In genomic region chr4:10079951-10080873, GRCh38 we compare ENCODE assay signal across 16 cellular contexts. TPM values are rescaled to one million over a fixed set of nuclear protein-coding genes. Genes with fewer than 3 reads are reported as not detected.
DNase-seq lines count a peak whose midpoint lies in the region; ATAC-seq and TF ChIP-seq lines count a peak whose summit lies in the region.
"Had no signal": no experiment of that assay in that cellular context is flagged by ENCODE, and none has a peak within 500 bp of the region (broad histone marks: within the 10 kb centered on the region; RNA-seq: fewer than 3 reads in every experiment).

No MANE protein-coding gene starts in this region.

- H3K27me3 Mint-ChIP-seq in activated CD4-positive, alpha-beta memory T cell treated with anti-CD3 and anti-CD28 coated beads for 36 hours: no peaks in the 10 kb centered on the region
- no peaks in the 10 kb centered on the region for H3K27me3 Mint-ChIP-seq in activated CD4-positive, alpha-beta memory T cell treated with anti-CD3 and anti-CD28 coated beads, Interleukin-2, amount 10 ng/mL, durations not matched to agents 7 days and 5 days
- peaks cover 2% of the 10 kb centered on the region for H3K27me3 Mint-ChIP-seq in glutamatergic neuron (ENCODE audit: unreplicated experiment)
- H3K27me3 Mint-ChIP-seq in activated T-helper 2 cell treated with anti-CD3 and anti-CD28 coated beads, Interferon-gamma antibody, Interleukin-2, Interleukin-4, amounts not matched to agents 10 μg/mL and 5 μg/mL and 100 μg/mL, durations not matched to agents 14 hours and 24 hours and 36 hours (ENCODE audit: low read depth): no peaks in the 10 kb centered on the region

- ATAC-seq in HG03460 (IDR thresholded peaks at IDR 0.05; ENCODE audit: unreplicated experiment): no peak

- H3K79me2 ChIP-seq in OCI-LY3 (ENCODE audit: low read length): no peaks in the 10 kb centered on the region

- 0 out of 2 replicates have a peak, but pooled peaks cover 3% of the 10 kb centered on the region for H4K20me1 ChIP-seq in OCI-LY3 (ENCODE audit: insufficient read depth, low read length)

- H3K9me3 Mint-ChIP-seq in activated CD4-positive, alpha-beta memory T cell treated with anti-CD3 and anti-CD28 coated beads for 36 hours: no peaks in the 10 kb centered on the region
- H3K9me3 Mint-ChIP-seq in activated CD4-positive, alpha-beta memory T cell treated with anti-CD3 and anti-CD28 coated beads, Interleukin-2, amount 10 ng/mL, durations not matched to agents 7 days and 5 days: no peaks in the 10 kb centered on the region
- no peaks in the 10 kb centered on the region for H3K9me3 Mint-ChIP-seq in glutamatergic neuron (ENCODE audit: unreplicated experiment)
- no peaks in the 10 kb centered on the region for H3K9me3 Mint-ChIP-seq in activated T-helper 2 cell treated with anti-CD3 and anti-CD28 coated beads, Interferon-gamma antibody, Interleukin-2, Interleukin-4, amounts not matched to agents 10 μg/mL and 5 μg/mL and 100 μg/mL, durations not matched to agents 14 hours and 24 hours and 36 hours

- H3K4me1 ChIP-seq in OCI-LY3 (ENCODE audit: low read length) (peaks cover 16% of the 10 kb centered on the region), sigmoid colon (peaks cover 0 to 23% (median 6%) of the 10 kb centered on the region in 4 donors), A673 (ENCODE audit: insufficient read depth, low read length, poor library complexity, severe bottlenecking) (no peaks in the 10 kb centered on the region)

- H3K4me3 ChIP-seq in OCI-LY3 (ENCODE audit: low read length) (no peak overlapping the region), sigmoid colon (no peak overlapping the region), A673 (ENCODE audit: low read depth, low read length, poor library complexity, severe bottlenecking) (no peak overlapping the region)
- H3K4me3 ChIP-seq: lung, SK-N-MC, smooth muscle cell, upper lobe of left lung had no signal

- TF ChIP-seq CTCF in OCI-LY3 (IDR thresholded peaks at IDR 0.05; ENCODE audit: low read depth, low read length) (no peak), glutamatergic neuron (IDR thresholded peaks at IDR 0.05; ENCODE audit: partially characterized antibody, unreplicated experiment) (no peak), sigmoid colon (IDR thresholded peaks at IDR 0.05) (no peak), A673 (conservative IDR thresholded peaks at IDR 0.05; ENCODE audit: low read depth, low read length) (no peak)

- peaks cover 67% of the 10 kb centered on the region for H3K36me3 Mint-ChIP-seq in activated CD4-positive, alpha-beta memory T cell treated with anti-CD3 and anti-CD28 coated beads for 36 hours
- H3K36me3 Mint-ChIP-seq in activated CD4-positive, alpha-beta memory T cell treated with anti-CD3 and anti-CD28 coated beads, Interleukin-2, amount 10 ng/mL, durations not matched to agents 7 days and 5 days (ENCODE audit: low read depth): peaks cover 84% of the 10 kb centered on the region
- no peaks in the 10 kb centered on the region for H3K36me3 Mint-ChIP-seq in glutamatergic neuron (ENCODE audit: unreplicated experiment)
- H3K36me3 Mint-ChIP-seq in activated T-helper 2 cell treated with anti-CD3 and anti-CD28 coated beads, Interferon-gamma antibody, Interleukin-2, Interleukin-4, amounts not matched to agents 10 μg/mL and 5 μg/mL and 100 μg/mL, durations not matched to agents 14 hours and 24 hours and 36 hours (ENCODE audit: low read depth): peaks cover 80% of the 10 kb centered on the region

- no peak for TF ChIP-seq POLR2A in sigmoid colon (IDR thresholded peaks at IDR 0.05)

- no peak for TF ChIP-seq EP300 in sigmoid colon (IDR thresholded peaks at IDR 0.05)

- H2AFZ ChIP-seq in OCI-LY3 (ENCODE audit: low read depth, low read length): no peak overlapping the region

- H3K27ac ChIP-seq in OCI-LY3 (ENCODE audit: low read length): peak overlapping the region; percentile 49
- H3K27ac ChIP-seq in sigmoid colon: peak overlapping the region in 2 of 4 donors; percentile 1 to 31
- H3K27ac ChIP-seq in A673 (ENCODE audit: low read depth, low read length, poor library complexity, severe bottlenecking): no peak overlapping the region
- H3K27ac ChIP-seq: SK-N-MC had no signal

- BruUV-seq in A673 (replicated peaks; lab: Mats Ljungman, UMichigan): no TSS peak

- DNase-seq in activated CD4-positive, alpha-beta memory T cell treated with anti-CD3 and anti-CD28 coated beads for 36 hours: peak; percentile 8
- no peak for DNase-seq in activated CD4-positive, alpha-beta memory T cell treated with anti-CD3 and anti-CD28 coated beads, Interleukin-2, amount 10 ng/mL, durations not matched to agents 7 days and 5 days
- DNase-seq in glutamatergic neuron (peak; percentile 20), sigmoid colon (peak; percentile 62), A673 (ENCODE audit: low spot score) (no peak)
- no peak for DNase-seq in activated T-helper 2 cell treated with anti-CD3 and anti-CD28 coated beads, Interferon-gamma antibody, Interleukin-2, Interleukin-4, amounts not matched to agents 10 μg/mL and 5 μg/mL and 100 μg/mL, durations not matched to agents 14 hours and 24 hours and 36 hours (ENCODE audit: low spot score)
- DNase-seq: ACHN, DMS153, NCI-H1436 treated with DMSO at 0.1 percent for 48 hours, NCI-H748 treated with DMSO at 0.1 percent for 48 hours had no signal

- POLR2A ChIA-PET in activated CD4-positive, alpha-beta memory T cell treated with anti-CD3 and anti-CD28 coated beads for 36 hours (lab: Charles Lee): no interaction called here
- POLR2A ChIA-PET in activated CD4-positive, alpha-beta memory T cell treated with anti-CD3 and anti-CD28 coated beads, Interleukin-2, amount 10 ng/mL, durations not matched to agents 7 days and 5 days (lab: Charles Lee): interaction anchor here (1.0 to 1.2 kb wide), 2 partner anchors 37 to 39 kb away, joined by 3 to 4 read pairs; partner anchors contain the start of gene WDR1
- POLR2A ChIA-PET in A673 (lab: Charles Lee; ENCODE audit: low non-redundant PET): no interaction called here

- H3K27me3 ChIP-seq in OCI-LY3 (ENCODE audit: low read depth, low read length) (no peaks in the 10 kb centered on the region), sigmoid colon (no peaks in the 10 kb centered on the region), A673 (replicated peaks; ENCODE audit: insufficient read depth, low read depth, low read length, poor library complexity) (no peaks in the 10 kb centered on the region)
- H3K27me3 ChIP-seq: upper lobe of left lung had no signal

- H3K27ac Mint-ChIP-seq in activated CD4-positive, alpha-beta memory T cell treated with anti-CD3 and anti-CD28 coated beads for 36 hours: no peak overlapping the region
- no peak overlapping the region for H3K27ac Mint-ChIP-seq in activated CD4-positive, alpha-beta memory T cell treated with anti-CD3 and anti-CD28 coated beads, Interleukin-2, amount 10 ng/mL, durations not matched to agents 7 days and 5 days
- no peak overlapping the region for H3K27ac Mint-ChIP-seq in glutamatergic neuron (ENCODE audit: unreplicated experiment)
- no peak overlapping the region for H3K27ac Mint-ChIP-seq in activated T-helper 2 cell treated with anti-CD3 and anti-CD28 coated beads, Interferon-gamma antibody, Interleukin-2, Interleukin-4, amounts not matched to agents 10 μg/mL and 5 μg/mL and 100 μg/mL, durations not matched to agents 14 hours and 24 hours and 36 hours

- no peak overlapping the region for H3K9ac ChIP-seq in OCI-LY3 (ENCODE audit: low read length)

- 85 to 86% methylated on average over 13 of the region's 13 CpGs for WGBS in sigmoid colon, 2 donors

- H3K4me2 ChIP-seq in OCI-LY3 (ENCODE audit: low read length): no peak overlapping the region
- H3K4me2 ChIP-seq: smooth muscle cell had no signal

- intact Hi-C loops in activated CD4-positive, alpha-beta memory T cell treated with anti-CD3 and anti-CD28 coated beads for 36 hours (cut with micrococcal nuclease): no loop called here
- intact Hi-C loops in sigmoid colon (cut with DNase I): no loop called here
- intact Hi-C loops in activated T-helper 2 cell treated with anti-CD3 and anti-CD28 coated beads, Interferon-gamma antibody, Interleukin-2, Interleukin-4, amounts not matched to agents 10 μg/mL and 5 μg/mL and 100 μg/mL, durations not matched to agents 14 hours and 24 hours and 36 hours (cut with micrococcal nuclease): no loop called here
- intact Hi-C loops in A673 (cut with micrococcal nuclease; ENCODE audit: unreplicated experiment): no loop called here

- no peaks in the 10 kb centered on the region for H3K4me1 Mint-ChIP-seq in activated CD4-positive, alpha-beta memory T cell treated with anti-CD3 and anti-CD28 coated beads for 36 hours (ENCODE audit: low read depth)
- H3K4me1 Mint-ChIP-seq in activated CD4-positive, alpha-beta memory T cell treated with anti-CD3 and anti-CD28 coated beads, Interleukin-2, amount 10 ng/mL, durations not matched to agents 7 days and 5 days: no peaks in the 10 kb centered on the region
- H3K4me1 Mint-ChIP-seq in glutamatergic neuron (ENCODE audit: low read depth, unreplicated experiment): no peaks in the 10 kb centered on the region
- H3K4me1 Mint-ChIP-seq in activated T-helper 2 cell treated with anti-CD3 and anti-CD28 coated beads, Interferon-gamma antibody, Interleukin-2, Interleukin-4, amounts not matched to agents 10 μg/mL and 5 μg/mL and 100 μg/mL, durations not matched to agents 14 hours and 24 hours and 36 hours (ENCODE audit: low read depth): no peaks in the 10 kb centered on the region

- H3K9me3 ChIP-seq in OCI-LY3 (ENCODE audit: insufficient read depth, low read length): no peaks in the 10 kb centered on the region
- no peaks in the 10 kb centered on the region for H3K9me3 ChIP-seq in sigmoid colon
- no peaks in the 10 kb centered on the region for H3K9me3 ChIP-seq in A673 (ENCODE audit: low read depth, low read length, poor library complexity, severe bottlenecking)
- H3K9me3 ChIP-seq: upper lobe of left lung had no signal

- CTCF ChIA-PET in activated CD4-positive, alpha-beta memory T cell treated with anti-CD3 and anti-CD28 coated beads for 36 hours (lab: Charles Lee): no interaction called here
- CTCF ChIA-PET in activated CD4-positive, alpha-beta memory T cell treated with anti-CD3 and anti-CD28 coated beads, Interleukin-2, amount 10 ng/mL, durations not matched to agents 7 days and 5 days (lab: Charles Lee): no interaction called here
- CTCF ChIA-PET in A673 (lab: Charles Lee): no interaction called here

- H3K4me3 Mint-ChIP-seq in activated CD4-positive, alpha-beta memory T cell treated with anti-CD3 and anti-CD28 coated beads for 36 hours: no peak overlapping the region
- no peak overlapping the region for H3K4me3 Mint-ChIP-seq in activated CD4-positive, alpha-beta memory T cell treated with anti-CD3 and anti-CD28 coated beads, Interleukin-2, amount 10 ng/mL, durations not matched to agents 7 days and 5 days
- H3K4me3 Mint-ChIP-seq in glutamatergic neuron (ENCODE audit: unreplicated experiment): no peak overlapping the region
- H3K4me3 Mint-ChIP-seq in activated T-helper 2 cell treated with anti-CD3 and anti-CD28 coated beads, Interferon-gamma antibody, Interleukin-2, Interleukin-4, amounts not matched to agents 10 μg/mL and 5 μg/mL and 100 μg/mL, durations not matched to agents 14 hours and 24 hours and 36 hours (ENCODE audit: low read depth): no peak overlapping the region

- peaks cover 87% of the 10 kb centered on the region for H3K36me3 ChIP-seq in OCI-LY3 (replicated peaks; ENCODE audit: low read depth, low read length)
- peaks cover 68 to 100% (median 99%) of the 10 kb centered on the region in 4 donors for H3K36me3 ChIP-seq in sigmoid colon
- peaks cover 40% of the 10 kb centered on the region for H3K36me3 ChIP-seq in A673 (ENCODE audit: insufficient read depth, low read length, poor library complexity, severe bottlenecking)

RNA-seq across cellular contexts. Expression of gene WDR1, which starts 36.4 kb away (rescaled TPM):
- total RNA-seq in activated CD4-positive, alpha-beta memory T cell treated with anti-CD3 and anti-CD28 coated beads for 36 hours: 100 to 1,000 TPM; 351 to 353 TPM
- 100 to 1,000 TPM; 463 to 465 TPM for total RNA-seq in activated CD4-positive, alpha-beta memory T cell treated with anti-CD3 and anti-CD28 coated beads, Interleukin-2, amount 10 ng/mL, durations not matched to agents 7 days and 5 days
- total RNA-seq in glutamatergic neuron (ENCODE audit: unreplicated experiment) (161 TPM), sigmoid colon (100 to 1,000 TPM; 171 to 267 (median 238) TPM), A673 (2021) (196 and 227 TPM in 2 replicates)
- 100 to 1,000 TPM; 200 to 267 (median 247) TPM for polyA plus RNA-seq in sigmoid colon
- 387 and 398 TPM in 2 replicates for total RNA-seq in activated T-helper 2 cell treated with anti-CD3 and anti-CD28 coated beads, Interferon-gamma antibody, Interleukin-2, Interleukin-4, amounts not matched to agents 10 μg/mL and 5 μg/mL and 100 μg/mL, durations not matched to agents 14 hours and 24 hours and 36 hours

RNA-seq across cellular contexts. Expression of gene SLC2A9, which starts 58.9 kb away (rescaled TPM):
- total RNA-seq in activated CD4-positive, alpha-beta memory T cell treated with anti-CD3 and anti-CD28 coated beads for 36 hours: under 1 TPM; 0.10 to 0.65 TPM
- total RNA-seq in activated CD4-positive, alpha-beta memory T cell treated with anti-CD3 and anti-CD28 coated beads, Interleukin-2, amount 10 ng/mL, durations not matched to agents 7 days and 5 days: under 1 TPM; 0.55 to 0.83 TPM
- total RNA-seq in glutamatergic neuron (ENCODE audit: unreplicated experiment) (not detected), sigmoid colon (1 to 10 TPM; 3.9 to 6.7 (median 5.8) TPM), A673 (2021) (not detected in 2 replicates)
- polyA plus RNA-seq in sigmoid colon: 1 to 10 TPM in 1 of 3 donors, under 1 TPM in 1, not detected in 1; 0.92 to 4.8 TPM
- total RNA-seq in activated T-helper 2 cell treated with anti-CD3 and anti-CD28 coated beads, Interferon-gamma antibody, Interleukin-2, Interleukin-4, amounts not matched to agents 10 μg/mL and 5 μg/mL and 100 μg/mL, durations not matched to agents 14 hours and 24 hours and 36 hours: 1.3 and 2.4 TPM in 2 replicates

Comparison
In these comparisons a context has a peak if more than half of its experiments do, and no peak if none do; other contexts are left out.
1. DNase-seq: peak in activated CD4-positive, alpha-beta memory T cell treated with anti-CD3 and anti-CD28 coated beads for 36 hours (single experiment), glutamatergic neuron (single experiment) and sigmoid colon (single experiment); none in activated CD4-positive, alpha-beta memory T cell treated with anti-CD3 and anti-CD28 coated beads, Interleukin-2, amount 10 ng/mL, durations not matched to agents 7 days and 5 days (single experiment), activated T-helper 2 cell treated with anti-CD3 and anti-CD28 coated beads, Interferon-gamma antibody, Interleukin-2, Interleukin-4, amounts not matched to agents 10 μg/mL and 5 μg/mL and 100 μg/mL, durations not matched to agents 14 hours and 24 hours and 36 hours (single experiment) and A673 (single experiment).